In genomic region chr6:126339796-126340750, GRCh38 we compare ENCODE assay signal across 8 cellular contexts. TPM values are rescaled to one million over a fixed set of nuclear protein-coding genes. Genes with fewer than 3 reads are reported as not detected.
DNase-seq lines count a peak whose midpoint lies in the region; ATAC-seq and TF ChIP-seq lines count a peak whose summit lies in the region.

CENPW (plus strand) TSS chr6:126340115; CDS start chr6:126340274, 159 bp downstream.

- CTCF ChIA-PET in CD8-positive, alpha-beta memory T cell (lab: Charles Lee), result no interaction called here

- peak within 1 kb of the TSS in 3 of 8 donors; percentile 22 to 76 (median 70) for H3K27ac Mint-ChIP-seq in CD8-positive, alpha-beta memory T cell

- no peaks in the 10 kb centered on the region for H3K27me3 Mint-ChIP-seq in CD8-positive, alpha-beta memory T cell

- ATAC-seq in GM19455 (IDR thresholded peaks at IDR 0.05; ENCODE audit: unreplicated experiment) (peak; percentile 94), HG03575 (IDR thresholded peaks at IDR 0.05; ENCODE audit: extremely low read depth, insufficient number of reproducible peaks, low FRiP score, unreplicated experiment) (peak; percentile 56), lower lobe of right lung (peak; percentile 96 to 98)

- H3K9me3 Mint-ChIP-seq in CD8-positive, alpha-beta memory T cell, result no peaks in the 10 kb centered on the region

- POLR2A ChIA-PET in CD8-positive, alpha-beta memory T cell (lab: Charles Lee), result no interaction called here

- H3K36me3 Mint-ChIP-seq in CD8-positive, alpha-beta memory T cell, result no peaks in the 10 kb centered on the region

- intact Hi-C loops in lower lobe of right lung (cut with DNase I), result no loop called here

- H3K4me1 ChIP-seq in CD8-positive, alpha-beta memory T cell (ENCODE audit: insufficient read depth, low read length), result peaks cover 9% of the 10 kb centered on the region
- peaks cover 17% of the 10 kb centered on the region for H3K4me1 ChIP-seq in lower lobe of right lung

- peak within 1 kb of the TSS; percentile 84 for H3K4me3 ChIP-seq in CD8-positive, alpha-beta memory T cell (ENCODE audit: low read length)
- peak within 1 kb of the TSS; percentile 79 for H3K4me3 ChIP-seq in lower lobe of right lung

- no peaks in the 10 kb centered on the region for H3K9me3 ChIP-seq in CD8-positive, alpha-beta memory T cell (ENCODE audit: low read length)
- no peaks in the 10 kb centered on the region for H3K9me3 ChIP-seq in lower lobe of right lung

- TF ChIP-seq CTCF in lower lobe of right lung (IDR thresholded peaks at IDR 0.05), result no peak

- DNase-seq in CD8-positive, alpha-beta memory T cell, result peak; percentile 70 to 91 (median 82)
- peak; percentile 94 for DNase-seq in NCI-H774 (lab: John Stamatoyannopoulos, UW)
- DNase-seq in activated CD4-positive, alpha-beta T cell treated with anti-CD3 and anti-CD28 coated beads, Interleukin-2, amount 50 U/mL, for 48 hours, result peak; percentile 98
- DNase-seq in effector CD4-positive, alpha-beta T cell, result peak; percentile 62
- DNase-seq in lower lobe of right lung, result peak; percentile 95
- DNase-seq in stimulated activated CD4-positive, alpha-beta T cell treated with anti-CD3 and anti-CD28 coated beads, TNF-alpha, amount 100 ng/mL, for 1 hour (ENCODE audit: low read depth in 3 of 3, low spot score in 1 of 3), result peak; percentile 56 to 96 (median 71)

- no peaks in the 10 kb centered on the region for H3K27me3 ChIP-seq in CD8-positive, alpha-beta memory T cell (ENCODE audit: insufficient read depth, low read length, poor library complexity, severe bottlenecking)
- no peaks in the 10 kb centered on the region for H3K27me3 ChIP-seq in lower lobe of right lung (ENCODE audit: low read depth)

- peaks cover 8 to 14% (median 9%) of the 10 kb centered on the region in 3 donors for H3K4me1 Mint-ChIP-seq in CD8-positive, alpha-beta memory T cell

- peak within 1 kb of the TSS; percentile 51 for H3K27ac ChIP-seq in CD8-positive, alpha-beta memory T cell (ENCODE audit: low read depth, low read length)
- H3K27ac ChIP-seq in lower lobe of right lung, result peak within 1 kb of the TSS; percentile 49

- no peak within 1 kb of the TSS for H3K4me3 Mint-ChIP-seq in CD8-positive, alpha-beta memory T cell

- no peaks in the 10 kb centered on the region for H3K36me3 ChIP-seq in CD8-positive, alpha-beta memory T cell (ENCODE audit: insufficient read depth, low read length)
- H3K36me3 ChIP-seq in lower lobe of right lung, result no peaks in the 10 kb centered on the region

RNA-seq across cellular contexts. Expression of gene CENPW, which starts in this region (rescaled TPM):
- 10 to 100 TPM; 50.0 to 54.1 TPM for total RNA-seq in CD8-positive, alpha-beta memory T cell
- 3.1 TPM for polyA plus RNA-seq in CD8-positive, alpha-beta memory T cell
- total RNA-seq in lower lobe of right lung, result 7.1 TPM

Comparison
In these comparisons a context has a peak if more than half of its experiments do, and no peak if none do; other contexts are left out.
1. Peak in every context shown above with its lines: DNase-seq, ATAC-seq, H3K4me3 ChIP-seq and H3K27ac ChIP-seq.